8 cellular contexts compared by ENCODE assay signal in the genomic region with DNA sequence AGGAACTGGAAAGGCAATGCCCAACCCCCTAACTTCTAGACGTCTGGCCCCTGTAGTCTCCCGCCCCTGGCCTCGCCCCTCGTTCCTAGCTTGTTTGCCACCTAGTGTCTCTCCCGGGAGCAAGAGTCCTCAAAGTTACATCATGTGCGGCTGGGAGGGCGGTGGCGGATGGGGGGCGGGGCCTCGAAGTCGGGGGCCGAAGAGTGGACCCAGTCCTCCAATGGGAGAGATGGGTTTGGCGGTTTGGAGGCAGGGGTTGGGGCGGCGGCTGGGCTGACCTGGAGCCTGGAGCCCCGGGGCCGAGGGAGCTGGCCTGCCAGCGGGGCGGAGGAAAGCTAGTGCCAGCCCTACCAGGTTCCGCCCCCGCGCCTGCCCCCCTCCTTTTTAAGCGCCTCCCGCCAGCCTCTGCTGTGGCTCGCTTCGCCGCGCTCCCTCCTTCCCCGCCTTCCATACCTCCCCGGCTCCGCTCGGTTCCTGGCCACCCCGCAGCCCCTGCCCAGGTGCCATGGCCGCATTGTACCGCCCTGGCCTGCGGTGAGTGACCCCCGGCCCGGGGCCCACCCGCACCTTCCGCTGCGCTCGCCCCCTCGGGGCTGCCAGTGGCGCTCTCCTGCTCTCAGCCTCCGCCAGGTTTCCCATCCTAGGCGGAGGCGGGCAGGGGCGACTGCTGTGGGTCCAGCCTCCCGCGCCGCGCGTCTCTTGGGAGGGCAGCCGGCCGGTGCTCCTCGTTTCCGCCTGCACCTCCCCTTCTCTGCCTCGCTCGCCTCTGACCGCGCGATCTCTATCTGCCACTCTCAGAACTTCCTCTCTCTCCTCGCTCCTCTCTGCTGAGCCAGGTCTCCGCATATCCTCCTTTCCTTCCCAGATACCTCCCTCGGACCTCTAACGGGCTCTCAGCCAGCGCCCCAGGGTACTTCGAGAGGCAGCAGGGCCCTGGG. TPM values are rescaled to one million over a fixed set of nuclear protein-coding genes. Genes with fewer than 3 reads are reported as not detected.
DNase-seq lines count a peak whose midpoint lies in the region; TF ChIP-seq lines count a peak whose summit lies in the region.

A gene (plus strand): TSS at position 411 of the 938 bp plus-strand sequence. CDS start 95 bp downstream, at position 506.

- WGBS in testis, 2 donors: 0 to 1% methylated on average over 26 to 68 of the region's 68 CpGs

- H3K4me3 ChIP-seq in DOHH2 (ENCODE audit: low read length) (peak within 1 kb of the TSS; percentile 87), H7 (ENCODE audit: insufficient read depth, low read depth, low read length) (peak within 1 kb of the TSS; percentile 94), MM.1S (ENCODE audit: low read length) (peak within 1 kb of the TSS; percentile 62), SJSA1 (peak within 1 kb of the TSS; percentile 85), testis (peak within 1 kb of the TSS; percentile 54 to 89)

- peak within 1 kb of the TSS; percentile 86 for H3K4me2 ChIP-seq in DOHH2 (ENCODE audit: low read length)
- peak within 1 kb of the TSS; percentile 76; the same call in 1 of the 2 replicates for H3K4me2 ChIP-seq in MM.1S (ENCODE audit: low read depth, low read length)

- H3K79me2 ChIP-seq in DOHH2 (ENCODE audit: control insufficient read depth, low read length) (peaks cover 17% of the 10 kb centered on the region), MM.1S (ENCODE audit: low read length) (peaks cover 5% of the 10 kb centered on the region; the same call in 1 of the 2 replicates)

- H3K27ac ChIP-seq in DOHH2 (ENCODE audit: low read depth, low read length) (peak within 1 kb of the TSS; percentile 93), MM.1S (ENCODE audit: low read length) (peak within 1 kb of the TSS; percentile 36; the same call in 1 of the 2 replicates), SJSA1 (peak within 1 kb of the TSS; percentile 54), testis (peak within 1 kb of the TSS; percentile 82 to 85)

- no peaks in the 10 kb centered on the region for H3K9me3 ChIP-seq in DOHH2 (ENCODE audit: control insufficient read depth, insufficient read depth, low read length)
- no peaks in the 10 kb centered on the region for H3K9me3 ChIP-seq in MM.1S (replicated peaks; ENCODE audit: insufficient read depth, low read length)
- H3K9me3 ChIP-seq in SJSA1 (replicated peaks): 0 out of 2 replicates have a peak, but pooled peaks cover 2% of the 10 kb centered on the region
- no peaks in the 10 kb centered on the region for H3K9me3 ChIP-seq in testis

- H3K36me3 ChIP-seq in DOHH2 (ENCODE audit: control insufficient read depth, low read length): peaks cover 32% of the 10 kb centered on the region
- peaks cover 24% of the 10 kb centered on the region for H3K36me3 ChIP-seq in H7 (replicated peaks; ENCODE audit: control insufficient read depth, insufficient read depth, low read length)
- H3K36me3 ChIP-seq in MM.1S (replicated peaks; ENCODE audit: insufficient read depth, low read length): no peaks in the 10 kb centered on the region
- H3K36me3 ChIP-seq in SJSA1: no peaks in the 10 kb centered on the region
- H3K36me3 ChIP-seq in testis (ENCODE audit: low read depth, missing control alignments): no peaks in the 10 kb centered on the region

- TF ChIP-seq CTCF in DOHH2 (IDR thresholded peaks at IDR 0.05; ENCODE audit: low read depth, low read length, poor library complexity, severe bottlenecking) (no peak), MM.1S (IDR thresholded peaks at IDR 0.05; ENCODE audit: low read length) (no peak), testis (IDR thresholded peaks at IDR 0.05) (no peak)

- H3K4me1 ChIP-seq in DOHH2 (ENCODE audit: control insufficient read depth, low read length) (peaks cover 33% of the 10 kb centered on the region), MM.1S (ENCODE audit: low read length) (no peaks in the 10 kb centered on the region), SJSA1 (replicated peaks) (peaks cover 20% of the 10 kb centered on the region), testis (peaks cover 12% of the 10 kb centered on the region)

- peak; percentile 100 for DNase-seq in H7
- peak; percentile 49 for DNase-seq in MM.1S
- peak; percentile 77 to 93 for DNase-seq in SJSA1 (ENCODE audit: low read depth in 1 of 2, low spot score in 2 of 2)
- peak; percentile 91 for DNase-seq in activated naive CD4-positive, alpha-beta T cell treated with Interleukin-2 at 50 U/mL for 16 hours
- peak; percentile 86 for DNase-seq in germinal center (ENCODE audit: low spot score)
- DNase-seq in occipital lobe (lab: John Stamatoyannopoulos, UW): peak; percentile 72
- peak; percentile 82 for DNase-seq in testis

- H3K27me3 ChIP-seq in DOHH2 (ENCODE audit: control insufficient read depth, low read length): no peaks in the 10 kb centered on the region
- H3K27me3 ChIP-seq in H7 (ENCODE audit: control insufficient read depth, insufficient read depth, low read length): no peaks in the 10 kb centered on the region; the same call in 1 of the 2 replicates
- no peaks in the 10 kb centered on the region for H3K27me3 ChIP-seq in MM.1S (replicated peaks; ENCODE audit: insufficient read depth, low read length)
- H3K27me3 ChIP-seq in SJSA1 (replicated peaks): no peaks in the 10 kb centered on the region
- no peaks in the 10 kb centered on the region for H3K27me3 ChIP-seq in testis

- H4K20me1 ChIP-seq in DOHH2 (ENCODE audit: control insufficient read depth, insufficient read depth, low read depth, low read length) (no peaks in the 10 kb centered on the region), MM.1S (ENCODE audit: insufficient read depth, low read length) (no peaks in the 10 kb centered on the region)

- H3F3A ChIP-seq in DOHH2 (ENCODE audit: control insufficient read depth, insufficient read depth) (peaks cover 14% of the 10 kb centered on the region), MM.1S (ENCODE audit: insufficient read depth, low read length) (no peaks in the 10 kb centered on the region)

- H3K9me2 ChIP-seq in DOHH2 (replicated peaks; ENCODE audit: control insufficient read depth, low read length): no peaks in the 10 kb centered on the region
- H3K9me2 ChIP-seq in MM.1S (replicated peaks; ENCODE audit: insufficient read depth, low read length): no peaks in the 10 kb centered on the region

- peak within 1 kb of the TSS; percentile 66 for H3K9ac ChIP-seq in MM.1S (ENCODE audit: low read length)

- TF ChIP-seq POLR2A in testis (IDR thresholded peaks at IDR 0.05): no peak

- intact Hi-C loops in testis (cut with DNase I; ENCODE audit: low total_unique reads): no loop called here

- H2AFZ ChIP-seq in MM.1S (ENCODE audit: low read length): peak within 1 kb of the TSS; percentile 89

RNA-seq across cellular contexts. Expression of the gene that starts here (rescaled TPM):
- 73.7 and 80.1 TPM in 2 replicates for total RNA-seq in H7 (2014; rRNA removed; shearing (Covaris generic))
- 4.8 and 5.3 TPM in 2 replicates for total RNA-seq in SJSA1 (2014; rRNA removed; shearing (Covaris generic))
- total RNA-seq in occipital lobe (1.1 TPM), testis (10 to 100 TPM; 20.7 to 30.6 TPM)
- polyA plus RNA-seq in testis (ENCODE audit: insufficient read depth, low read depth, low replicate concordance): 43.6 TPM

Comparison
In these comparisons a context has a peak if more than half of its experiments do, and no peak if none do; other contexts are left out.
1. Peak in every context shown above with its lines: DNase-seq, H3K4me3 ChIP-seq and H3K27ac ChIP-seq.
2. H3K27ac ChIP-seq: peak in every context shown above with its lines; median percentile 93 in DOHH2; 84 in testis; 54 in SJSA1; 36 in MM.1S.
3. DNase-seq: peak in every context shown above with its lines; median percentile 100 in H7; 91 in activated naive CD4-positive, alpha-beta T cell treated with Interleukin-2 at 50 U/mL for 16 hours; 86 in germinal center; 85 in SJSA1; 82 in testis; 72 in occipital lobe; 49 in MM.1S.